33 cellular contexts compared by ENCODE assay signal in genomic region chr6:49693512-49693911, GRCh38. TPM values are rescaled to one million over a fixed set of nuclear protein-coding genes. Genes with fewer than 3 reads are reported as not detected.
"Had no signal": no experiment of that assay in that cellular context is flagged by ENCODE, and none has a peak within 500 bp of the region (broad histone marks: within the 10 kb centered on the region; RNA-seq: fewer than 3 reads in every experiment).

No MANE protein-coding gene starts in this region.

- H3K27ac ChIP-seq: coronary artery, dorsolateral prefrontal cortex, esophagus squamous epithelium, gastrocnemius medialis, heart right ventricle, left lung, lower lobe of right lung had no signal

- H3K4me1 ChIP-seq: esophagus squamous epithelium, gastrocnemius medialis, heart right ventricle, left lung, lower lobe of right lung had no signal

- DNase-seq: dermis blood vessel endothelial cell; dorsolateral prefrontal cortex; effector CD4-positive, alpha-beta T cell; effector memory CD4-positive, alpha-beta T cell; esophagus squamous epithelium; foreskin fibroblast; foreskin melanocyte; gastrocnemius medialis; glutamatergic neuron; head of caudate nucleus; heart right ventricle; hippocampal formation; immature natural killer cell; left cardiac atrium; left lung; left ventricle myocardium superior; lower lobe of right lung; mesenchymal stem cell; mucosa of descending colon; naive B cell had no signal

- H3K4me3 ChIP-seq: coronary artery, dorsolateral prefrontal cortex, esophagus squamous epithelium, gastrocnemius medialis, heart right ventricle, left lung, lower lobe of right lung, mucosa of descending colon had no signal

- H3K36me3 ChIP-seq: esophagus squamous epithelium, gastrocnemius medialis, heart right ventricle, left lung, lower lobe of right lung had no signal

- H3K9me3 ChIP-seq: gastrocnemius medialis had no signal

- FAIRE-seq: colon, endothelial cell of umbilical vein, keratinocyte had no signal

- ATAC-seq: esophagus mucosa, gastrocnemius medialis, heart right ventricle, left cardiac atrium, left lung, left ventricle myocardium superior, lower lobe of right lung, mucosa of descending colon had no signal

- H3K27me3 ChIP-seq: esophagus squamous epithelium, gastrocnemius medialis, heart right ventricle, left lung had no signal

RNA-seq across cellular contexts. Expression of gene CRISP2, which starts 19.8 kb away (rescaled TPM):
- total RNA-seq: dermis blood vessel endothelial cell, dorsolateral prefrontal cortex, endothelial cell of umbilical vein, esophagus mucosa, gastrocnemius medialis, glomerular endothelial cell, heart right ventricle, kidney epithelial cell, left cardiac atrium, left lung, left ventricle myocardium superior, lung microvascular endothelial cell, mesenteric fat pad, mesothelial cell of epicardium, mucosa of descending colon, myocyte had no signal
- polyA plus RNA-seq: endothelial cell of umbilical vein, heart right ventricle, immature natural killer cell, keratinocyte had no signal

RNA-seq across cellular contexts. Expression of gene CRISP3, which starts 50.7 kb away (rescaled TPM):
- total RNA-seq: dermis blood vessel endothelial cell, endothelial cell of umbilical vein, epithelial cell of proximal tubule, gastrocnemius medialis, glomerular endothelial cell, kidney epithelial cell, left cardiac atrium, left lung, left ventricle myocardium superior, lung microvascular endothelial cell, mesenteric fat pad, mucosa of descending colon, myocyte had no signal
- polyA plus RNA-seq: endothelial cell of umbilical vein, immature natural killer cell had no signal

RNA-seq across cellular contexts. Expression of gene RHAG, which starts 56.9 kb away (rescaled TPM):
- total RNA-seq: dermis blood vessel endothelial cell, endothelial cell of umbilical vein, epithelial cell of proximal tubule, esophagus mucosa, glomerular endothelial cell, kidney epithelial cell, left lung, lower leg skin, lower lobe of right lung, lung microvascular endothelial cell, mesenteric fat pad, mesothelial cell of epicardium, mucosa of descending colon, myocyte had no signal
- polyA plus RNA-seq: endothelial cell of umbilical vein, immature natural killer cell, keratinocyte had no signal
